Comparison of ENCODE assay signal across 8 cellular contexts in the genomic region with DNA sequence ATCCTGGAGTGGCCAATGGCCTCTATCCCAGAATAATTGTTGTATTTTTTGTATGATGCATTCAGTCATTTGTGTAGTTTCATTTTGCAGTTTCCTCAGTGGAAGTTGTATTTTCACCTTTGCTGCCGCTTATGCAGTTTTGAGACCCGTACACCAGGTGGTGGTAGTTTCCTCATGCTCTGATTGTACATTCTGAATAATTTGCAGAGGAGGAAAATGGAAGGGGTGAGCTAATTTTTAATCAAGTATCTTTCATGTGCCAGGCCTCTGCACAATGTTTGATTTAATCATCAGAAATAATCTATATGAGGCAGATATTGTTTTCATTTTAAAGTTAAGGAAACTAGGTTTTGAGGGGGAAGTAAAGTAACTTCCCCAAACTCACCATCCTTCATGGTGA. TPM values are rescaled to one million over a fixed set of nuclear protein-coding genes. Genes with fewer than 3 reads are reported as not detected.
DNase-seq lines count a peak whose midpoint lies in the region; ATAC-seq and TF ChIP-seq lines count a peak whose summit lies in the region.

No MANE protein-coding gene starts in this region.

- no peaks in the 10 kb centered on the region for H3K4me1 Mint-ChIP-seq in activated CD4-positive, alpha-beta memory T cell treated with anti-CD3 and anti-CD28 coated beads for 36 hours (ENCODE audit: low read depth)

- DNase-seq in DND-41: no peak
- DNase-seq in lung microvascular endothelial cell (ENCODE audit: low read depth in 2 of 2): peak; percentile 46 to 55
- no peak for DNase-seq in activated CD4-positive, alpha-beta memory T cell treated with anti-CD3 and anti-CD28 coated beads for 36 hours
- DNase-seq in MG63: no peak
- DNase-seq in activated naive CD4-positive, alpha-beta T cell treated with anti-CD3 and anti-CD28 coated beads, Interleukin-2, amount 50 U/mL, for 72 hours (ENCODE audit: low spot score in 2 of 2): no peak

- no peak overlapping the region for H3K4me3 ChIP-seq in DND-41 (ENCODE audit: low read depth in 1 of 2, low read length in 2 of 2)
- no peak overlapping the region for H3K4me3 ChIP-seq in WI38 (ENCODE audit: low read depth, low read length)
- no peak overlapping the region for H3K4me3 ChIP-seq in MG63

- no peak for ATAC-seq in DND-41 (ENCODE audit: insufficient read depth, low read depth)
- ATAC-seq in HG02642 (IDR thresholded peaks at IDR 0.05; ENCODE audit: poor library complexity, unreplicated experiment): peak; percentile 46
- ATAC-seq in GM21423 (IDR thresholded peaks at IDR 0.05; ENCODE audit: unreplicated experiment): no peak
- no peak for ATAC-seq in activated naive CD4-positive, alpha-beta T cell treated with anti-CD3 and anti-CD28 coated beads, Interleukin-2, amount 50 U/mL, for 72 hours

- H3K27me3 Mint-ChIP-seq in activated CD4-positive, alpha-beta memory T cell treated with anti-CD3 and anti-CD28 coated beads for 36 hours: peaks cover 3% of the 10 kb centered on the region

- POLR2A ChIA-PET in activated CD4-positive, alpha-beta memory T cell treated with anti-CD3 and anti-CD28 coated beads for 36 hours (lab: Charles Lee): no interaction called here

- CTCF ChIA-PET in activated CD4-positive, alpha-beta memory T cell treated with anti-CD3 and anti-CD28 coated beads for 36 hours (lab: Charles Lee): no interaction called here

- H3K4me3 Mint-ChIP-seq in activated CD4-positive, alpha-beta memory T cell treated with anti-CD3 and anti-CD28 coated beads for 36 hours: no peak overlapping the region

- H3K36me3 Mint-ChIP-seq in activated CD4-positive, alpha-beta memory T cell treated with anti-CD3 and anti-CD28 coated beads for 36 hours: no peaks in the 10 kb centered on the region
- no peaks in the 10 kb centered on the region for H3K36me3 Mint-ChIP-seq in activated naive CD4-positive, alpha-beta T cell treated with anti-CD3 and anti-CD28 coated beads, Interleukin-2, amount 50 U/mL, for 72 hours

- no peaks in the 10 kb centered on the region for H3K4me1 ChIP-seq in DND-41 (ENCODE audit: insufficient read depth, low read length)

- no peak overlapping the region for H3K27ac Mint-ChIP-seq in activated CD4-positive, alpha-beta memory T cell treated with anti-CD3 and anti-CD28 coated beads for 36 hours
- H3K27ac Mint-ChIP-seq in activated naive CD4-positive, alpha-beta T cell treated with anti-CD3 and anti-CD28 coated beads, Interleukin-2, amount 50 U/mL, for 72 hours: no peak overlapping the region

- no peaks in the 10 kb centered on the region for H3K27me3 ChIP-seq in DND-41 (ENCODE audit: insufficient read depth, low read length, poor library complexity)
- no peaks in the 10 kb centered on the region for H3K27me3 ChIP-seq in MG63

- H3K9me3 ChIP-seq in DND-41 (ENCODE audit: insufficient read depth, low read length, severe bottlenecking) (no peaks in the 10 kb centered on the region), MG63 (no peaks in the 10 kb centered on the region)

- H4K20me1 ChIP-seq in DND-41 (ENCODE audit: insufficient read depth, low read length): no peaks in the 10 kb centered on the region

- no peaks in the 10 kb centered on the region for H3K9me3 Mint-ChIP-seq in activated CD4-positive, alpha-beta memory T cell treated with anti-CD3 and anti-CD28 coated beads for 36 hours
- H3K9me3 Mint-ChIP-seq in activated naive CD4-positive, alpha-beta T cell treated with anti-CD3 and anti-CD28 coated beads, Interleukin-2, amount 50 U/mL, for 72 hours: no peaks in the 10 kb centered on the region

- no peak overlapping the region for H3K27ac ChIP-seq in DND-41 (ENCODE audit: low read length)

- intact Hi-C loops in activated CD4-positive, alpha-beta memory T cell treated with anti-CD3 and anti-CD28 coated beads for 36 hours (cut with micrococcal nuclease): no loop called here

- H3K4me2 ChIP-seq in DND-41 (ENCODE audit: insufficient read depth, low read length): no peak overlapping the region

- TF ChIP-seq CTCF in DND-41 (IDR thresholded peaks at IDR 0.05; ENCODE audit: borderline replicate concordance, extremely low read depth, low read length, poor library complexity, severe bottlenecking) (peak; percentile 30), WI38 (IDR thresholded peaks at IDR 0.05; ENCODE audit: low read depth, low read length) (peak; percentile 34; the same call in 1 of the 2 replicates)

- no peak overlapping the region for H3K9ac ChIP-seq in DND-41 (ENCODE audit: low read depth, low read length)

- no peaks in the 10 kb centered on the region for H3K36me3 ChIP-seq in DND-41 (ENCODE audit: insufficient read depth, low read length)
- H3K36me3 ChIP-seq in MG63: no peaks in the 10 kb centered on the region

- H2AFZ ChIP-seq in DND-41 (ENCODE audit: low read depth, low read length): no peak overlapping the region

- H3K79me2 ChIP-seq in DND-41 (ENCODE audit: insufficient read depth, low read length): no peaks in the 10 kb centered on the region

RNA-seq across cellular contexts. Expression of gene HLX, which starts 29.5 kb away (rescaled TPM):
- total RNA-seq in lung microvascular endothelial cell: 1.4 and 5.9 TPM in 2 replicates
- under 1 TPM in 1 of 2 experiments, not detected in 1; 0.19 TPM for total RNA-seq in activated CD4-positive, alpha-beta memory T cell treated with anti-CD3 and anti-CD28 coated beads for 36 hours
- 2.0 and 5.6 TPM in 2 replicates for total RNA-seq in MG63 (2014; rRNA removed; shearing (Covaris generic); ENCODE audit: low replicate concordance)
- 1 to 10 TPM in 1 of 2 donors, not detected in 1; 1.9 TPM for total RNA-seq in activated naive CD4-positive, alpha-beta T cell treated with anti-CD3 and anti-CD28 coated beads, Interleukin-2, amount 50 U/mL, for 72 hours

Comparison
In these comparisons a context has a peak if more than half of its experiments do, and no peak if none do; other contexts are left out.
1. DNase-seq: peak in lung microvascular endothelial cell (2 of 2); none in DND-41 (single experiment), activated CD4-positive, alpha-beta memory T cell treated with anti-CD3 and anti-CD28 coated beads for 36 hours (single experiment), MG63 (single experiment) and activated naive CD4-positive, alpha-beta T cell treated with anti-CD3 and anti-CD28 coated beads, Interleukin-2, amount 50 U/mL, for 72 hours (0 of 2).